In genomic region chr6:45431314-45432058, GRCh38 we compare ENCODE assay signal across 18 cellular contexts. TPM values are rescaled to one million over a fixed set of nuclear protein-coding genes. Genes with fewer than 3 reads are reported as not detected.
DNase-seq lines count a peak whose midpoint lies in the region; ATAC-seq, FAIRE-seq and TF ChIP-seq lines count a peak whose summit lies in the region.
"Had no signal": no experiment of that assay in that cellular context is flagged by ENCODE, and none has a peak within 500 bp of the region (broad histone marks: within the 10 kb centered on the region; RNA-seq: fewer than 3 reads in every experiment).

No MANE protein-coding gene starts in this region.

- CTCF ChIA-PET in CD4-positive, alpha-beta memory T cell (lab: Charles Lee; ENCODE audit: partially characterized antibody) = no interaction called here
- CTCF ChIA-PET in activated CD4-positive, alpha-beta memory T cell treated with anti-CD3 and anti-CD28 coated beads, Interleukin-2, amount 10 ng/mL, durations not matched to agents 7 days and 5 days (lab: Charles Lee) = interaction anchor here (0.6 to 1.8 kb wide), 3 partner anchors 12 to 283 kb away, joined by 3 to 7 read pairs (median 3); no protein-coding TSS in a partner anchor

- no peak overlapping the region for H2AFZ ChIP-seq in keratinocyte (ENCODE audit: control insufficient read depth, low read length)
- H2AFZ ChIP-seq: GM23248 had no signal

- no peak for TF ChIP-seq POLR2A in H54 (IDR thresholded peaks at IDR 0.05; ENCODE audit: low read depth, low read length)

- peaks cover 49 to 83% (median 59%) of the 10 kb centered on the region in 4 donors for H3K4me1 Mint-ChIP-seq in CD4-positive, alpha-beta memory T cell
- peaks cover 72% of the 10 kb centered on the region for H3K4me1 Mint-ChIP-seq in activated CD4-positive, alpha-beta memory T cell treated with anti-CD3 and anti-CD28 coated beads, Interleukin-2, amount 10 ng/mL, durations not matched to agents 7 days and 5 days

- no peaks in the 10 kb centered on the region for H3K36me3 ChIP-seq in CD4-positive, alpha-beta memory T cell (ENCODE audit: insufficient read depth, low read length)
- H3K36me3 ChIP-seq in keratinocyte (ENCODE audit: control insufficient read depth in 2 of 2, extremely low read depth in 1 of 2, insufficient read depth in 2 of 2, low read length in 2 of 2) = no peaks in the 10 kb centered on the region
- H3K36me3 ChIP-seq: heart right ventricle, tibial nerve had no signal

- dilution Hi-C loops in keratinocyte (cut with MboI; ENCODE audit: extremely low pct_ligation_motif_present, low sequenced_read_pairs) = no loop called here

- peak overlapping the region in 1 of 2 donors; percentile 7 for H3K4me3 ChIP-seq in CD4-positive, alpha-beta memory T cell (ENCODE audit: low read length in 2 of 2)
- H3K4me3 ChIP-seq in keratinocyte (ENCODE audit: control insufficient read depth in 2 of 3, extremely low read depth in 1 of 3, insufficient read depth in 2 of 3, low read depth in 1 of 3, low read length in 3 of 3) = no peak overlapping the region
- H3K4me3 ChIP-seq: GM23248, heart right ventricle, tibial nerve had no signal

- peak in 3 of 5 donors; percentile 24 to 42 (median 26) for DNase-seq in CD4-positive, alpha-beta memory T cell
- DNase-seq in H54 (ENCODE audit: insufficient read length, low spot score) = no peak
- DNase-seq in activated CD4-positive, alpha-beta memory T cell treated with anti-CD3 and anti-CD28 coated beads, Interleukin-2, amount 10 ng/mL, durations not matched to agents 7 days and 5 days = no peak
- no peak for DNase-seq in keratinocyte (ENCODE audit: low read depth, low spot score)
- DNase-seq in NCI-H510A treated with DMSO at 0.1 percent for 48 hours (lab: John Stamatoyannopoulos, UW) = no peak
- DNase-seq: DMS153; effector CD4-positive, alpha-beta T cell; GM23248; heart right ventricle; NCI-H1092; NCI-H2107; NCI-H69 had no signal

- H3K27ac Mint-ChIP-seq in CD4-positive, alpha-beta memory T cell = peak overlapping the region; percentile 30 to 82 (median 76)
- peak overlapping the region; percentile 83 for H3K27ac Mint-ChIP-seq in activated CD4-positive, alpha-beta memory T cell treated with anti-CD3 and anti-CD28 coated beads, Interleukin-2, amount 10 ng/mL, durations not matched to agents 7 days and 5 days
- H3K27ac Mint-ChIP-seq: stimulated activated memory B cell treated with anti-CD40 and anti-IgM and Interleukin-4, amounts not matched to agents 10 μg/mL and 1 μg/mL and 100 μg/mL, for 72 hours; WTC11 had no signal

- POLR2A ChIA-PET in CD4-positive, alpha-beta memory T cell (lab: Charles Lee; ENCODE audit: partially characterized antibody) = interaction anchor here (0.6 to 2.6 kb wide), 7 partner anchors 9 to 776 kb away, joined by 3 to 14 read pairs (median 4); no protein-coding TSS in a partner anchor
- POLR2A ChIA-PET in activated CD4-positive, alpha-beta memory T cell treated with anti-CD3 and anti-CD28 coated beads, Interleukin-2, amount 10 ng/mL, durations not matched to agents 7 days and 5 days (lab: Charles Lee) = interaction anchor here (0.7 to 3.0 kb wide), 11 partner anchors 8 to 500 kb away, joined by 3 to 21 read pairs (median 5); partner anchors contain the start of gene SUPT3H

- intact Hi-C loops in CD4-positive, alpha-beta memory T cell (cut with micrococcal nuclease) = no loop called here

- H3K4me1 ChIP-seq in CD4-positive, alpha-beta memory T cell (ENCODE audit: insufficient read depth, low read length) = peaks cover 94% of the 10 kb centered on the region
- peaks cover 23% of the 10 kb centered on the region for H3K4me1 ChIP-seq in keratinocyte (ENCODE audit: control insufficient read depth, extremely low read depth, insufficient read depth, low read length)

- H3K27me3 ChIP-seq in CD4-positive, alpha-beta memory T cell (ENCODE audit: insufficient read depth, low read length) = no peaks in the 10 kb centered on the region
- no peaks in the 10 kb centered on the region for H3K27me3 ChIP-seq in keratinocyte (ENCODE audit: control insufficient read depth, extremely low read depth, insufficient read depth, low read length)
- H3K27me3 ChIP-seq: tibial nerve had no signal

- TF ChIP-seq CTCF in keratinocyte (optimal IDR thresholded peaks at IDR 0.05 in 1 of 3, IDR thresholded peaks at IDR 0.05 in 1 of 3, conservative IDR thresholded peaks at IDR 0.05 in 1 of 3; ENCODE audit: extremely low read depth in 1 of 3, insufficient read depth in 2 of 3, low read length in 3 of 3) = no peak

- no peaks in the 10 kb centered on the region for H4K20me1 ChIP-seq in keratinocyte (ENCODE audit: control insufficient read depth, extremely low read depth, insufficient read depth, low read length)

- ATAC-seq in esophagus mucosa = no peak
- ATAC-seq in HG02763 (IDR thresholded peaks at IDR 0.05; ENCODE audit: unreplicated experiment) = no peak
- ATAC-seq: heart right ventricle; stimulated activated memory B cell treated with anti-CD40 and anti-IgM and Interleukin-4, amounts not matched to agents 10 μg/mL and 1 μg/mL and 100 μg/mL, for 72 hours; WTC11 had no signal

- no peaks in the 10 kb centered on the region for H3K79me2 ChIP-seq in keratinocyte (ENCODE audit: control insufficient read depth, insufficient read depth, low read length)

- peak overlapping the region; percentile 45 to 89 (median 80) for H3K4me3 Mint-ChIP-seq in CD4-positive, alpha-beta memory T cell
- peak overlapping the region; percentile 69 for H3K4me3 Mint-ChIP-seq in activated CD4-positive, alpha-beta memory T cell treated with anti-CD3 and anti-CD28 coated beads, Interleukin-2, amount 10 ng/mL, durations not matched to agents 7 days and 5 days
- H3K4me3 Mint-ChIP-seq: stimulated activated memory B cell treated with anti-CD40 and anti-IgM and Interleukin-4, amounts not matched to agents 10 μg/mL and 1 μg/mL and 100 μg/mL, for 72 hours; WTC11 had no signal

- H3K9me3 ChIP-seq in CD4-positive, alpha-beta memory T cell (ENCODE audit: control insufficient read depth in 1 of 2, low read length in 2 of 2) = no peaks in the 10 kb centered on the region
- no peaks in the 10 kb centered on the region for H3K9me3 ChIP-seq in keratinocyte (ENCODE audit: control insufficient read depth, low read depth, low read length)
- H3K9me3 ChIP-seq: heart right ventricle, tibial nerve had no signal

- H3K9me1 ChIP-seq in keratinocyte (ENCODE audit: control insufficient read depth, extremely low read depth, insufficient read depth, low read length) = no peaks in the 10 kb centered on the region

- H3K36me3 Mint-ChIP-seq in CD4-positive, alpha-beta memory T cell = peaks cover 8 to 17% of the 10 kb centered on the region in 2 donors
- peaks cover 50% of the 10 kb centered on the region for H3K36me3 Mint-ChIP-seq in activated CD4-positive, alpha-beta memory T cell treated with anti-CD3 and anti-CD28 coated beads, Interleukin-2, amount 10 ng/mL, durations not matched to agents 7 days and 5 days (ENCODE audit: low read depth)
- H3K36me3 Mint-ChIP-seq: stimulated activated memory B cell treated with anti-CD40 and anti-IgM and Interleukin-4, amounts not matched to agents 10 μg/mL and 1 μg/mL and 100 μg/mL, for 72 hours; WTC11 had no signal

- H3K9ac ChIP-seq in keratinocyte (ENCODE audit: control insufficient read depth, extremely low read depth, insufficient read depth, low read length) = no peak overlapping the region
- H3K9ac ChIP-seq: GM23248 had no signal

- H3K27ac ChIP-seq in CD4-positive, alpha-beta memory T cell (ENCODE audit: low read depth, low read length) = peak overlapping the region; percentile 5
- H3K27ac ChIP-seq in keratinocyte (ENCODE audit: control insufficient read depth, insufficient read depth, low read length) = no peak overlapping the region
- H3K27ac ChIP-seq: GM23248, heart right ventricle, tibial nerve had no signal

- H3K9me3 Mint-ChIP-seq in CD4-positive, alpha-beta memory T cell = no peaks in the 10 kb centered on the region
- H3K9me3 Mint-ChIP-seq in activated CD4-positive, alpha-beta memory T cell treated with anti-CD3 and anti-CD28 coated beads, Interleukin-2, amount 10 ng/mL, durations not matched to agents 7 days and 5 days = no peaks in the 10 kb centered on the region
- H3K9me3 Mint-ChIP-seq: stimulated activated memory B cell treated with anti-CD40 and anti-IgM and Interleukin-4, amounts not matched to agents 10 μg/mL and 1 μg/mL and 100 μg/mL, for 72 hours; WTC11 had no signal

- H3K4me2 ChIP-seq in keratinocyte (ENCODE audit: control insufficient read depth, extremely low read depth, insufficient read depth, low read depth, low read length) = no peak overlapping the region

- FAIRE-seq in H54 (lab: Jason Lieb, UNC) (peak; percentile 88), keratinocyte (lab: Jason Lieb, UNC) (peak; percentile 26)
- FAIRE-seq: islet of Langerhans had no signal

- no peaks in the 10 kb centered on the region for H3K27me3 Mint-ChIP-seq in CD4-positive, alpha-beta memory T cell
- no peaks in the 10 kb centered on the region for H3K27me3 Mint-ChIP-seq in activated CD4-positive, alpha-beta memory T cell treated with anti-CD3 and anti-CD28 coated beads, Interleukin-2, amount 10 ng/mL, durations not matched to agents 7 days and 5 days
- H3K27me3 Mint-ChIP-seq: stimulated activated memory B cell treated with anti-CD40 and anti-IgM and Interleukin-4, amounts not matched to agents 10 μg/mL and 1 μg/mL and 100 μg/mL, for 72 hours had no signal

RNA-seq across cellular contexts. Expression of gene SUPT3H, which starts 53.8 kb away (rescaled TPM):
- 10 to 100 TPM; 11.8 to 12.6 TPM for total RNA-seq in CD4-positive, alpha-beta memory T cell
- 10 to 100 TPM; 12.6 to 13.6 TPM for polyA plus RNA-seq in CD4-positive, alpha-beta memory T cell
- 1 to 10 TPM; 7.4 to 9.7 TPM for total RNA-seq in activated CD4-positive, alpha-beta memory T cell treated with anti-CD3 and anti-CD28 coated beads, Interleukin-2, amount 10 ng/mL, durations not matched to agents 7 days and 5 days
- 7.6 to 8.1 TPM (median 7.8 TPM) in 3 replicates for polyA plus RNA-seq in keratinocyte
- polyA plus RNA-seq in keratinocyte (2011; ENCODE audit: low read depth) = 9.7 TPM
- 8.2 and 11.7 TPM in 2 replicates for polyA plus RNA-seq in keratinocyte (2011; cell fraction: cytosol; rRNA removed)
- 11.3 and 13.1 TPM in 2 replicates for polyA plus RNA-seq in keratinocyte (2011; cell fraction: nucleus; rRNA removed)
- polyA plus RNA-seq in keratinocyte (2012; ENCODE audit: low replicate concordance) = 5.0 and 5.9 TPM in 2 replicates
- 2.3 to 17.3 TPM (median 10.0 TPM) in 3 replicates for polyA minus RNA-seq in keratinocyte
- 8.1 TPM for polyA minus RNA-seq in keratinocyte (2011; cell fraction: cytosol; rRNA and poly(A)+ RNA removed)
- polyA minus RNA-seq in keratinocyte (2011; cell fraction: nucleus; rRNA and poly(A)+ RNA removed) = 7.1 and 10.5 TPM in 2 replicates
- total RNA-seq in esophagus mucosa = 2.9 TPM

Comparison
In these comparisons a context has a peak if more than half of its experiments do, and no peak if none do; other contexts are left out.
1. DNase-seq: peak in CD4-positive, alpha-beta memory T cell (3 of 5); none in H54 (single experiment), activated CD4-positive, alpha-beta memory T cell treated with anti-CD3 and anti-CD28 coated beads, Interleukin-2, amount 10 ng/mL, durations not matched to agents 7 days and 5 days (single experiment), keratinocyte (single experiment) and NCI-H510A treated with DMSO at 0.1 percent for 48 hours (single experiment).